Comparison of ENCODE assay signal across 1 cellular context in the genomic region with DNA sequence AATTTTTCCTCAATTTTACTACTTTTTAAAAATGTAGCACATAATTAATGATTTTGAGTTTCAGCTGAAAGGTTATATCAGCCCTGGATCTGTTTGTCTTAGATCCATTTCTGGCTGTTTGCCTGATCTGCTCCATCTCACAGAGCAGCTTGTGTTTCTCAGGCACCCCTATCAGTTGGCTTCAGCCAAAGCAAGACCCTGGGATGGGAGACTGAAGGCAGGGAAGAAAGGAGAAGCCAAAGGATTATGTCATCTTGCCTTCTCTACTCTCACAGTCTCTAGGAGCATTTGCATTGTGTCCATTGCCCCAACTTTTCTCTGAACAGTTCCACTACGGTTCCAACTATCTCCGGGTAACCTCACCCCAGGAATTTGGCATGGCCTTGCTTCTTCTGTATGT.
TF ChIP-seq lines count a peak whose summit lies in the region.

No MANE protein-coding gene starts in this region.

TF ChIP-seq in WTC11, 78 proteins besides CTCF, POLR2A, EP300 and RAD21 (continued from another document):
- TF ChIP-seq, protein P1, sequence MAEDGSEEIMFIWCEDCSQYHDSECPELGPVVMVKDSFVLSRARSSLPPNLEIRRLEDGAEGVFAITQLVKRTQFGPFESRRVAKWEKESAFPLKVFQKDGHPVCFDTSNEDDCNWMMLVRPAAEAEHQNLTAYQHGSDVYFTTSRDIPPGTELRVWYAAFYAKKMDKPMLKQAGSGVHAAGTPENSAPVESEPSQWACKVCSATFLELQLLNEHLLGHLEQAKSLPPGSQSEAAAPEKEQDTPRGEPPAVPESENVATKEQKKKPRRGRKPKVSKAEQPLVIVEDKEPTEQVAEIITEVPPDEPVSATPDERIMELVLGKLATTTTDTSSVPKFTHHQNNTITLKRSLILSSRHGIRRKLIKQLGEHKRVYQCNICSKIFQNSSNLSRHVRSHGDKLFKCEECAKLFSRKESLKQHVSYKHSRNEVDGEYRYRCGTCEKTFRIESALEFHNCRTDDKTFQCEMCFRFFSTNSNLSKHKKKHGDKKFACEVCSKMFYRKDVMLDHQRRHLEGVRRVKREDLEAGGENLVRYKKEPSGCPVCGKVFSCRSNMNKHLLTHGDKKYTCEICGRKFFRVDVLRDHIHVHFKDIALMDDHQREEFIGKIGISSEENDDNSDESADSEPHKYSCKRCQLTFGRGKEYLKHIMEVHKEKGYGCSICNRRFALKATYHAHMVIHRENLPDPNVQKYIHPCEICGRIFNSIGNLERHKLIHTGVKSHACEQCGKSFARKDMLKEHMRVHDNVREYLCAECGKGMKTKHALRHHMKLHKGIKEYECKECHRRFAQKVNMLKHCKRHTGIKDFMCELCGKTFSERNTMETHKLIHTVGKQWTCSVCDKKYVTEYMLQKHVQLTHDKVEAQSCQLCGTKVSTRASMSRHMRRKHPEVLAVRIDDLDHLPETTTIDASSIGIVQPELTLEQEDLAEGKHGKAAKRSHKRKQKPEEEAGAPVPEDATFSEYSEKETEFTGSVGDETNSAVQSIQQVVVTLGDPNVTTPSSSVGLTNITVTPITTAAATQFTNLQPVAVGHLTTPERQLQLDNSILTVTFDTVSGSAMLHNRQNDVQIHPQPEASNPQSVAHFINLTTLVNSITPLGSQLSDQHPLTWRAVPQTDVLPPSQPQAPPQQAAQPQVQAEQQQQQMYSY (CRISPR knock-in tag; IDR thresholded peaks at IDR 0.05), result no peak
- TF ChIP-seq, protein P2, sequence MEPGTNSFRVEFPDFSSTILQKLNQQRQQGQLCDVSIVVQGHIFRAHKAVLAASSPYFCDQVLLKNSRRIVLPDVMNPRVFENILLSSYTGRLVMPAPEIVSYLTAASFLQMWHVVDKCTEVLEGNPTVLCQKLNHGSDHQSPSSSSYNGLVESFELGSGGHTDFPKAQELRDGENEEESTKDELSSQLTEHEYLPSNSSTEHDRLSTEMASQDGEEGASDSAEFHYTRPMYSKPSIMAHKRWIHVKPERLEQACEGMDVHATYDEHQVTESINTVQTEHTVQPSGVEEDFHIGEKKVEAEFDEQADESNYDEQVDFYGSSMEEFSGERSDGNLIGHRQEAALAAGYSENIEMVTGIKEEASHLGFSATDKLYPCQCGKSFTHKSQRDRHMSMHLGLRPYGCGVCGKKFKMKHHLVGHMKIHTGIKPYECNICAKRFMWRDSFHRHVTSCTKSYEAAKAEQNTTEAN (CRISPR knock-in tag; IDR thresholded peaks at IDR 0.05), result no peak
- TF ChIP-seq RELA (CRISPR knock-in tag; IDR thresholded peaks at IDR 0.05; ENCODE audit: borderline replicate concordance) (no peak), ZNF317 (CRISPR knock-in tag; IDR thresholded peaks at IDR 0.05; ENCODE audit: borderline replicate concordance, low read depth) (no peak), ATF1 (CRISPR knock-in tag; IDR thresholded peaks at IDR 0.05) (no peak), ZNF232 (CRISPR knock-in tag; IDR thresholded peaks at IDR 0.05) (no peak)
